Comparison of ENCODE assay signal across 10 cellular contexts in genomic region chr12:93777249-93777648, GRCh38.
A peak's percentile ranks its signal among the peaks of the same experiment; 100 is the strongest.
DNase-seq lines count a peak whose midpoint lies in the region; ATAC-seq and TF ChIP-seq lines count a peak whose summit lies in the region.
"Had no signal": no experiment of that assay in that cellular context is flagged by ENCODE, and none has a peak within 500 bp of the region (broad histone marks: within the 10 kb centered on the region; RNA-seq: fewer than 3 reads in every experiment).

No MANE protein-coding gene starts in this region.

- H3K4me3 ChIP-seq in mammary epithelial cell (replicated peaks in 1 of 3; ENCODE audit: insufficient read depth in 1 of 3, low read depth in 2 of 3, low read length in 3 of 3) = no peak overlapping the region
- no peak overlapping the region for H3K4me3 ChIP-seq in spleen

- no peaks in the 10 kb centered on the region for H3K36me3 ChIP-seq in mammary epithelial cell (ENCODE audit: insufficient read depth, low read length)
- H3K36me3 ChIP-seq in spleen = no peaks in the 10 kb centered on the region

- 28% methylated on average over 3 of the region's 3 CpGs for WGBS in mammary epithelial cell (ENCODE audit: low coverage, missing lambda C conversion rate)
- 37 to 43% (median 38%) methylated on average over 3 of the region's 3 CpGs for WGBS in spleen, 5 donors

- no peak overlapping the region for H3K9ac ChIP-seq in mammary epithelial cell (ENCODE audit: insufficient read depth, low read length)

- CTCF ChIA-PET in mammary epithelial cell (lab: Charles Lee; ENCODE audit: low non-redundant PET) = no interaction called here

- no peak for ATAC-seq in HG02885 (IDR thresholded peaks at IDR 0.05; ENCODE audit: poor library complexity, unreplicated experiment)

- dilution Hi-C loops in mammary epithelial cell (cut with HindIII; ENCODE audit: low sequenced_read_pairs) = no loop called here

- no TSS peak for BruUV-seq in mammary epithelial cell (replicated peaks; lab: Mats Ljungman, UMichigan)

- H3K27me3 ChIP-seq in mammary epithelial cell (ENCODE audit: insufficient read depth, low read length) (no peaks in the 10 kb centered on the region), spleen (replicated peaks in 1 of 7) (no peaks in the 10 kb centered on the region)

- no peaks in the 10 kb centered on the region for H4K20me1 ChIP-seq in mammary epithelial cell (ENCODE audit: insufficient read depth, low read length)

- H3K4me1 ChIP-seq in mammary epithelial cell (ENCODE audit: insufficient read depth, low read length) = peaks cover 11% of the 10 kb centered on the region
- H3K4me1 ChIP-seq in spleen = peaks cover 4 to 53% (median 23%) of the 10 kb centered on the region in 6 donors

- intact Hi-C loops in mammary epithelial cell (cut with micrococcal nuclease) = loop anchor here (5.0 kb wide), 1 partner anchor 60 kb away; no protein-coding TSS in a partner anchor
- intact Hi-C loops in spleen (cut with DNase I; ENCODE audit: low total_unique reads) = no loop called here

- no peaks in the 10 kb centered on the region for H3K9me3 ChIP-seq in mammary epithelial cell (replicated peaks; ENCODE audit: insufficient read depth, low read length)
- H3K9me3 ChIP-seq in spleen = no peaks in the 10 kb centered on the region

- TF ChIP-seq CTCF in mammary epithelial cell (conservative IDR thresholded peaks at IDR 0.05 in 1 of 2, IDR thresholded peaks at IDR 0.05 in 1 of 2; ENCODE audit: extremely low read depth in 1 of 2, insufficient read depth in 1 of 2, low read depth in 1 of 2, low read length in 2 of 2) (no peak), spleen (IDR thresholded peaks at IDR 0.05 in 8 of 11, conservative IDR thresholded peaks at IDR 0.05 in 3 of 11) (no peak)

- no peaks in the 10 kb centered on the region for H3K79me2 ChIP-seq in mammary epithelial cell (ENCODE audit: insufficient read depth, low read length)

- no peak for TF ChIP-seq POLR2A in spleen (IDR thresholded peaks at IDR 0.05)

- H2AFZ ChIP-seq in mammary epithelial cell (ENCODE audit: low read depth, low read length) = peak overlapping the region; percentile 63

- H3K27ac ChIP-seq in mammary epithelial cell (ENCODE audit: insufficient read depth, low read depth, low read length) (no peak overlapping the region), spleen (peak overlapping the region; percentile 9 to 92 (median 82))

- in situ Hi-C loops in mammary epithelial cell (cut with MboI; ENCODE audit: low sequenced_read_pairs in 2 of 2) = no loop called here

- DNase-seq in HT1080 (ENCODE audit: low read depth) = peak; percentile 62
- no peak for DNase-seq in mammary epithelial cell
- peak; percentile 40 for DNase-seq in left kidney (ENCODE audit: low read depth, low spot score)
- DNase-seq in spleen = no peak
- no peak for DNase-seq in activated CD8-positive, alpha-beta memory T cell treated with anti-CD3 and anti-CD28 coated beads, Interleukin-2, amount 50 U/mL, for 48 hours
- no peak for DNase-seq in RPMI8226
- no peak for DNase-seq in OCI-M2 (lab: John Stamatoyannopoulos, UW; ENCODE audit: unreplicated experiment)
- DNase-seq: GF-D8, naive B cell had no signal

- peak overlapping the region; percentile 10 for H3K4me2 ChIP-seq in mammary epithelial cell (ENCODE audit: insufficient read depth, low read depth, low read length)

Comparison
In these comparisons a context has a peak if more than half of its experiments do, and no peak if none do; other contexts are left out.
1. DNase-seq: peak in HT1080 (single experiment) and left kidney (single experiment); none in mammary epithelial cell (single experiment), spleen (single experiment), activated CD8-positive, alpha-beta memory T cell treated with anti-CD3 and anti-CD28 coated beads, Interleukin-2, amount 50 U/mL, for 48 hours (single experiment), RPMI8226 (single experiment) and OCI-M2 (single experiment).